Comparison of ENCODE assay signal across 8 cellular contexts in the genomic region with DNA sequence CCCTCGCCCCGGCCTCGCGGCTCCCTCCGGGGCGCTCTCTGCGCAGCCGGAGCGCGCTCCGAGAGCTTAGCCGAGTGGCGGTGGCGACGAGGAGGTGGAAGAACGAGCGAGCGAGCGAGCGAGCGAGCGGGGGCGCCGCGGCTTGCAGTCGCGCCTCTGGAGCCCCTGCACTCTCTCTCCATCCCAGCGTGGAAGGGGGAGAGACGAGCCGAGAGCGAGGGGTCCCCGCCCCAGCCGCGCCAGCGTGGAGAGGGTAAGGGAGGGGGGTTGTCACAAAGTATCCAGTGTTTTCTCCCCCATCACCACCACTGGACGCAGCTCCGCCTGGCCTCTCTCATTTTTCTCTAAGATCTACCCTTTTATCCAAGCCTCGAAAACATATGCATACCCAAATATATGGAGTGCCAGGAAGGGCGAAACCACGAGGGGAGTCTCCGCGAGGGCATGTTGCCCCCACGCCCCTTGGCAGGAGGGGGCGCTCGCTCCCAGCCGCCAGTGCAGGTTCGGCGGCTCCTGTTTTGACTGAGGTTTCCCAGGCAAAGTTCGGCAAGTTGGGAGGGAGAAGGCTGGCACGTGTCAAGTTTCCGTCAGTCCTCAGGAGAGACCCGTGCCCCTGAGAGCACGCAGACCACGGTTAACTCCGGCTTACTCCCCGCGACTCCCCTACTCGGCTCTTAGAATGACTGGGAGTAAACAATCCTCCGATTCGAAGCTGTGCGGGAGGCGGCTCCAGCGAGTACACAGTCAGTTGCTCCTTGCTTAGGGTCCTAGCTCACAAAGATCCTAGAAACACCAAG. TPM values are rescaled to one million over a fixed set of nuclear protein-coding genes. Genes with fewer than 3 reads are reported as not detected.
DNase-seq lines count a peak whose midpoint lies in the region; TF ChIP-seq lines count a peak whose summit lies in the region.

No MANE protein-coding gene starts in this region.

- H3K4me3 ChIP-seq in cardiac fibroblast (replicated peaks in 1 of 2; ENCODE audit: low read depth in 2 of 2, low read length in 2 of 2) (peak overlapping the region; percentile 18 to 32), thymus (ENCODE audit: low read length) (peak overlapping the region; percentile 15)

- H3K27ac ChIP-seq in thymus (ENCODE audit: low read depth) = no peak overlapping the region

- WGBS in thymus = 3% methylated on average over 63 of the region's 63 CpGs

- H3K9me3 ChIP-seq in thymus (ENCODE audit: control insufficient read depth) = no peaks in the 10 kb centered on the region

- TF ChIP-seq CTCF in cardiac fibroblast (IDR thresholded peaks at IDR 0.05; ENCODE audit: low read depth, low read length) = peak; percentile 58

- no peaks in the 10 kb centered on the region for H3K4me1 ChIP-seq in thymus (ENCODE audit: control insufficient read depth, insufficient read depth, low read length)

- no peaks in the 10 kb centered on the region for H3K36me3 ChIP-seq in thymus (ENCODE audit: control insufficient read depth, insufficient read depth)

- DNase-seq in Caki2 (ENCODE audit: low read depth) (peak; percentile 23), NCI-H1105 treated with DMSO at 0.1 percent for 48 hours (lab: John Stamatoyannopoulos, UW) (peak; percentile 65), cardiac fibroblast (ENCODE audit: low read depth in 2 of 2) (peak; percentile 20 to 32), kidney tubule cell (ENCODE audit: low spot score) (peak; percentile 56), DMS153 treated with DMSO at 0.1 percent for 48 hours (lab: John Stamatoyannopoulos, UW; ENCODE audit: unreplicated experiment) (no peak)
- DNase-seq in activated effector memory CD4-positive, alpha-beta T cell treated with Interleukin-2 at 50 U/mL for 16 hours = no peak
- DNase-seq in stimulated activated CD4-positive, alpha-beta T cell treated with anti-CD3 and anti-CD28 coated beads, Interleukin-12 subunit alpha, Interleukin-12 subunit beta, amount 100 ng/mL, for 4 hours = no peak

- H3K27me3 ChIP-seq in thymus (ENCODE audit: control insufficient read depth, insufficient read depth) = peaks cover 46% of the 10 kb centered on the region

- in situ Hi-C loops in Caki2 (cut with HindIII; ENCODE audit: low pct_unique_long_range_greater_than_20kb, low sequenced_read_pairs) = no loop called here

RNA-seq across cellular contexts. Expression of a gene that starts 0.6 kb away (rescaled TPM):
- not detected in 2 replicates for total RNA-seq in Caki2 (2014; rRNA removed; shearing (Covaris generic); ENCODE audit: low replicate concordance)
- polyA plus RNA-seq in thymus = 0.23 TPM

Comparison
In these comparisons a context has a peak if more than half of its experiments do, and no peak if none do; other contexts are left out.
1. DNase-seq: peak in Caki2 (single experiment), NCI-H1105 treated with DMSO at 0.1 percent for 48 hours (single experiment), cardiac fibroblast (2 of 2) and kidney tubule cell (single experiment); none in activated effector memory CD4-positive, alpha-beta T cell treated with Interleukin-2 at 50 U/mL for 16 hours (single experiment), stimulated activated CD4-positive, alpha-beta T cell treated with anti-CD3 and anti-CD28 coated beads, Interleukin-12 subunit alpha, Interleukin-12 subunit beta, amount 100 ng/mL, for 4 hours (single experiment) and DMS153 treated with DMSO at 0.1 percent for 48 hours (single experiment).